In the genomic region with DNA sequence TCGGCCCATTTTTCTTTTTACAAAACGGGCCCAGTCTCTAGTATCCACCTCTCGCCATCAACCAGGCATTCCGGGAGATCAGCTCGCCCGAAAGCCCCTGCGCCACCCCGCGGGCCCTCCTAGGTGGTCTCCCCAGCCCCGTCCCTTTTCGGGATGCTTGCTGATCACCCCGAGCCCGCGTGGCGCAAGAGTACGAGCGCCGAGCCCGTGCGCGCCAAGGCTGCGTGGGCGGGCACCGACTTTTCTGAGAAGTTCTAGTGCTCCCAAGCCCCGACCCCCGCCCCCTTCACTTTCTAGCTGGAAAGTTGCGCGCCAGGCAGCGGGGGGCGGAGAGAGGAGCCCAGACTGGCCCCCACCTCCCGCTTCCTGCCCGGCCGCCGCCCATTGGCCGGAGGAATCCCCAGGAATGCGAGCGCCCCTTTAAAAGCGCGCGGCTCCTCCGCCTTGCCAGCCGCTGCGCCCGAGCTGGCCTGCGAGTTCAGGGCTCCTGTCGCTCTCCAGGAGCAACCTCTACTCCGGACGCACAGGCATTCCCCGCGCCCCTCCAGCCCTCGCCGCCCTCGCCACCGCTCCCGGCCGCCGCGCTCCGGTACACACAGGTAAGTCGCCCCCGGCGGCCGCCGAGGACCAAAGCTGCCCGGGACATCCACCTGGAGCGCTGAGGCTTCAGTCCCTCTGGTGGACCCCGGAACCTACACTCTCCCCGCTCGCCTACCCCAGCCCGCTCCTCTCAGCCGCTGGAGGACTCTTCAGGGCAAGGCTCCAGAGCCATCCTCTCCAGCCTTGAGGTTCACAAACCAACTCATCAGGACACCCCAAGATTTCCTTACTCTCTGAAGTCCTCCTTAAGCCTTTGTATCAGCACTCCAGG, we compare ENCODE assay signal across 1 cellular context.
TF ChIP-seq lines count a peak whose summit lies in the region.

Gene THBS1, plus strand, starts transcription at position 450 of the 871 bp plus-strand sequence. CDS start 779 bp downstream, outside the sequence.

TF ChIP-seq in WTC11, 78 proteins besides CTCF, POLR2A, EP300 and RAD21 (continued from another document and continues in another):
- TF ChIP-seq ATF6 (CRISPR knock-in tag; IDR thresholded peaks at IDR 0.05) (no peak), ZBTB43 (CRISPR knock-in tag; IDR thresholded peaks at IDR 0.05) (peak; percentile 61; the same call in 1 of the 2 replicates), ZNF532 (CRISPR knock-in tag; IDR thresholded peaks at IDR 0.05; ENCODE audit: borderline replicate concordance) (no peak), KAT7 (CRISPR knock-in tag; IDR thresholded peaks at IDR 0.05; ENCODE audit: borderline replicate concordance) (no peak), FOXK1 (CRISPR knock-in tag; IDR thresholded peaks at IDR 0.05) (no peak; the same call in 1 of the 2 replicates), ZNF671 (CRISPR knock-in tag; IDR thresholded peaks at IDR 0.05) (peak; percentile 48; the same call in 1 of the 2 replicates), JUN (CRISPR knock-in tag; IDR thresholded peaks at IDR 0.05) (0 out of 2 replicates have a peak, but pooled peaks have one; percentile 12), ZNF396 (CRISPR knock-in tag; IDR thresholded peaks at IDR 0.05; ENCODE audit: borderline replicate concordance) (no peak), AR (CRISPR knock-in tag; IDR thresholded peaks at IDR 0.05) (no peak; the same call in 1 of the 2 replicates), IRF2 (CRISPR knock-in tag; IDR thresholded peaks at IDR 0.05; ENCODE audit: borderline replicate concordance, low read depth) (no peak), ETV6 (CRISPR knock-in tag; IDR thresholded peaks at IDR 0.05) (peak; percentile 76; the same call in 1 of the 2 replicates), TCF7 (CRISPR knock-in tag; IDR thresholded peaks at IDR 0.05; ENCODE audit: low read depth) (no peak), TEAD4 (CRISPR knock-in tag; IDR thresholded peaks at IDR 0.05) (peak; percentile 89), ZNF219 (CRISPR knock-in tag; IDR thresholded peaks at IDR 0.05; ENCODE audit: borderline replicate concordance) (no peak; the same call in 1 of the 2 replicates), ZNF121 (CRISPR knock-in tag; IDR thresholded peaks at IDR 0.05) (no peak), ZNF317 (CRISPR knock-in tag; IDR thresholded peaks at IDR 0.05; ENCODE audit: borderline replicate concordance, low read depth) (peak; percentile 47; the same call in 1 of the 2 replicates), ZNF425 (CRISPR knock-in tag; conservative IDR thresholded peaks at IDR 0.05) (0 out of 2 replicates have a peak, but pooled peaks have one; percentile 19), ZNF423 (CRISPR knock-in tag; IDR thresholded peaks at IDR 0.05) (peak; percentile 11; the same call in 1 of the 2 replicates)
- TF ChIP-seq, protein P1, sequence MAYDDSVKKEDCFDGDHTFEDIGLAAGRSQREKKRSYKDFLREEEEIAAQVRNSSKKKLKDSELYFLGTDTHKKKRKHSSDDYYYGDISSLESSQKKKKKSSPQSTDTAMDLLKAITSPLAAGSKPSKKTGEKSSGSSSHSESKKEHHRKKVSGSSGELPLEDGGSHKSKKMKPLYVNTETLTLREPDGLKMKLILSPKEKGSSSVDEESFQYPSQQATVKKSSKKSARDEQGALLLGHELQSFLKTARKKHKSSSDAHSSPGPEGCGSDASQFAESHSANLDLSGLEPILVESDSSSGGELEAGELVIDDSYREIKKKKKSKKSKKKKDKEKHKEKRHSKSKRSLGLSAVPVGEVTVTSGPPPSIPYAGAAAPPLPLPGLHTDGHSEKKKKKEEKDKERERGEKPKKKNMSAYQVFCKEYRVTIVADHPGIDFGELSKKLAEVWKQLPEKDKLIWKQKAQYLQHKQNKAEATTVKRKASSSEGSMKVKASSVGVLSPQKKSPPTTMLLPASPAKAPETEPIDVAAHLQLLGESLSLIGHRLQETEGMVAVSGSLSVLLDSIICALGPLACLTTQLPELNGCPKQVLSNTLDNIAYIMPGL (CRISPR knock-in tag; IDR thresholded peaks at IDR 0.05) = peak; percentile 73; the same call in 1 of the 2 replicates
- TF ChIP-seq, protein P2, sequence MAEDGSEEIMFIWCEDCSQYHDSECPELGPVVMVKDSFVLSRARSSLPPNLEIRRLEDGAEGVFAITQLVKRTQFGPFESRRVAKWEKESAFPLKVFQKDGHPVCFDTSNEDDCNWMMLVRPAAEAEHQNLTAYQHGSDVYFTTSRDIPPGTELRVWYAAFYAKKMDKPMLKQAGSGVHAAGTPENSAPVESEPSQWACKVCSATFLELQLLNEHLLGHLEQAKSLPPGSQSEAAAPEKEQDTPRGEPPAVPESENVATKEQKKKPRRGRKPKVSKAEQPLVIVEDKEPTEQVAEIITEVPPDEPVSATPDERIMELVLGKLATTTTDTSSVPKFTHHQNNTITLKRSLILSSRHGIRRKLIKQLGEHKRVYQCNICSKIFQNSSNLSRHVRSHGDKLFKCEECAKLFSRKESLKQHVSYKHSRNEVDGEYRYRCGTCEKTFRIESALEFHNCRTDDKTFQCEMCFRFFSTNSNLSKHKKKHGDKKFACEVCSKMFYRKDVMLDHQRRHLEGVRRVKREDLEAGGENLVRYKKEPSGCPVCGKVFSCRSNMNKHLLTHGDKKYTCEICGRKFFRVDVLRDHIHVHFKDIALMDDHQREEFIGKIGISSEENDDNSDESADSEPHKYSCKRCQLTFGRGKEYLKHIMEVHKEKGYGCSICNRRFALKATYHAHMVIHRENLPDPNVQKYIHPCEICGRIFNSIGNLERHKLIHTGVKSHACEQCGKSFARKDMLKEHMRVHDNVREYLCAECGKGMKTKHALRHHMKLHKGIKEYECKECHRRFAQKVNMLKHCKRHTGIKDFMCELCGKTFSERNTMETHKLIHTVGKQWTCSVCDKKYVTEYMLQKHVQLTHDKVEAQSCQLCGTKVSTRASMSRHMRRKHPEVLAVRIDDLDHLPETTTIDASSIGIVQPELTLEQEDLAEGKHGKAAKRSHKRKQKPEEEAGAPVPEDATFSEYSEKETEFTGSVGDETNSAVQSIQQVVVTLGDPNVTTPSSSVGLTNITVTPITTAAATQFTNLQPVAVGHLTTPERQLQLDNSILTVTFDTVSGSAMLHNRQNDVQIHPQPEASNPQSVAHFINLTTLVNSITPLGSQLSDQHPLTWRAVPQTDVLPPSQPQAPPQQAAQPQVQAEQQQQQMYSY (CRISPR knock-in tag; IDR thresholded peaks at IDR 0.05) = no peak
- TF ChIP-seq, protein P3, sequence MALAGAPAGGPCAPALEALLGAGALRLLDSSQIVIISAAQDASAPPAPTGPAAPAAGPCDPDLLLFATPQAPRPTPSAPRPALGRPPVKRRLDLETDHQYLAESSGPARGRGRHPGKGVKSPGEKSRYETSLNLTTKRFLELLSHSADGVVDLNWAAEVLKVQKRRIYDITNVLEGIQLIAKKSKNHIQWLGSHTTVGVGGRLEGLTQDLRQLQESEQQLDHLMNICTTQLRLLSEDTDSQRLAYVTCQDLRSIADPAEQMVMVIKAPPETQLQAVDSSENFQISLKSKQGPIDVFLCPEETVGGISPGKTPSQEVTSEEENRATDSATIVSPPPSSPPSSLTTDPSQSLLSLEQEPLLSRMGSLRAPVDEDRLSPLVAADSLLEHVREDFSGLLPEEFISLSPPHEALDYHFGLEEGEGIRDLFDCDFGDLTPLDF (CRISPR knock-in tag; IDR thresholded peaks at IDR 0.05) = peak; percentile 61; the same call in 1 of the 2 replicates
- TF ChIP-seq, protein P4, sequence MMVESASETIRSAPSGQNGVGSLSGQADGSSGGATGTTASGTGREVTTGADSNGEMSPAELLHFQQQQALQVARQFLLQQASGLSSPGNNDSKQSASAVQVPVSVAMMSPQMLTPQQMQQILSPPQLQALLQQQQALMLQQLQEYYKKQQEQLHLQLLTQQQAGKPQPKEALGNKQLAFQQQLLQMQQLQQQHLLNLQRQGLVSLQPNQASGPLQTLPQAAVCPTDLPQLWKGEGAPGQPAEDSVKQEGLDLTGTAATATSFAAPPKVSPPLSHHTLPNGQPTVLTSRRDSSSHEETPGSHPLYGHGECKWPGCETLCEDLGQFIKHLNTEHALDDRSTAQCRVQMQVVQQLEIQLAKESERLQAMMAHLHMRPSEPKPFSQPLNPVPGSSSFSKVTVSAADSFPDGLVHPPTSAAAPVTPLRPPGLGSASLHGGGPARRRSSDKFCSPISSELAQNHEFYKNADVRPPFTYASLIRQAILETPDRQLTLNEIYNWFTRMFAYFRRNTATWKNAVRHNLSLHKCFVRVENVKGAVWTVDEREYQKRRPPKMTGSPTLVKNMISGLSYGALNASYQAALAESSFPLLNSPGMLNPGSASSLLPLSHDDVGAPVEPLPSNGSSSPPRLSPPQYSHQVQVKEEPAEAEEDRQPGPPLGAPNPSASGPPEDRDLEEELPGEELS (CRISPR knock-in tag; IDR thresholded peaks at IDR 0.05) = no peak
